Comparison of ENCODE assay signal across 25 cellular contexts in genomic region chr7:89042963-89043362, GRCh38.
"Had no signal": no experiment of that assay in that cellular context is flagged by ENCODE, and none has a peak within 500 bp of the region (broad histone marks: within the 10 kb centered on the region; RNA-seq: fewer than 3 reads in every experiment).

No MANE protein-coding gene starts in this region.

- H3K4me1 ChIP-seq: lower lobe of right lung, pancreas, right atrium auricular region, sigmoid colon, spleen, testis, tibial artery had no signal

- H3K9me3 ChIP-seq: lower lobe of right lung, neutrophil, pancreas, testis, tibial artery had no signal

- H3K27me3 ChIP-seq: neutrophil, pancreas, right atrium auricular region, sigmoid colon, spleen, testis, tibial artery had no signal

- H3K9me3 Mint-ChIP-seq: type B pancreatic cell had no signal

- H3K27ac Mint-ChIP-seq: effector memory CD8-positive, alpha-beta T cell; immature natural killer cell; natural killer cell; stimulated activated memory B cell treated with anti-CD40 and anti-IgM and Interleukin-4, amounts not matched to agents 10 μg/mL and 1 μg/mL and 100 μg/mL, for 72 hours; type B pancreatic cell had no signal

- H3K4me3 ChIP-seq: lower lobe of right lung, pancreas, right atrium auricular region, sigmoid colon, skin epidermis, spleen, testis, tibial artery had no signal

- H3K4me1 Mint-ChIP-seq: immature natural killer cell; natural killer cell; neural crest cell; stimulated activated memory B cell treated with anti-CD40 and anti-IgM and Interleukin-4, amounts not matched to agents 10 μg/mL and 1 μg/mL and 100 μg/mL, for 72 hours had no signal

- DNase-seq: cortex of kidney; effector memory CD8-positive, alpha-beta T cell; erythroblast; hypothalamus; immature natural killer cell; islet precursor cell; kidney glomerular epithelial cell; left colon; left ventricle myocardium superior; lower lobe of right lung; natural killer cell; pancreas; sigmoid colon; spleen; stimulated activated CD4-positive, alpha-beta T cell treated with anti-CD3 and anti-CD28 coated beads, Interleukin-4, amount 100 ng/mL, for 4 hours; stimulated activated naive CD8-positive, alpha-beta T cell treated with anti-CD3 and anti-CD28 coated beads, Interleukin-15, Interleukin-2, amounts not matched to agents 100 U/mL and 50 U/mL, for 24 hours; substantia nigra; testis; tibial artery had no signal

- H3K36me3 ChIP-seq: lower lobe of right lung, neutrophil, pancreas, right atrium auricular region, sigmoid colon, spleen, tibial artery had no signal

- ATAC-seq: effector memory CD8-positive, alpha-beta T cell; left colon; left ventricle myocardium superior; lower lobe of right lung; natural killer cell; pancreas; stimulated activated memory B cell treated with anti-CD40 and anti-IgM and Interleukin-4, amounts not matched to agents 10 μg/mL and 1 μg/mL and 100 μg/mL, for 72 hours; stimulated activated naive CD8-positive, alpha-beta T cell treated with anti-CD3 and anti-CD28 coated beads, Interleukin-15, Interleukin-2, amounts not matched to agents 100 U/mL and 50 U/mL, for 24 hours had no signal

- H3K27ac ChIP-seq: lower lobe of right lung, neutrophil, pancreas, right atrium auricular region, sigmoid colon, skin epidermis, spleen, testis, tibial artery had no signal

- H3K36me3 Mint-ChIP-seq: immature natural killer cell; natural killer cell; stimulated activated memory B cell treated with anti-CD40 and anti-IgM and Interleukin-4, amounts not matched to agents 10 μg/mL and 1 μg/mL and 100 μg/mL, for 72 hours; type B pancreatic cell had no signal

- H3K4me3 Mint-ChIP-seq: effector memory CD8-positive, alpha-beta T cell; immature natural killer cell; natural killer cell; neural crest cell; stimulated activated memory B cell treated with anti-CD40 and anti-IgM and Interleukin-4, amounts not matched to agents 10 μg/mL and 1 μg/mL and 100 μg/mL, for 72 hours; type B pancreatic cell had no signal

- H3K27me3 Mint-ChIP-seq: effector memory CD8-positive, alpha-beta T cell; stimulated activated memory B cell treated with anti-CD40 and anti-IgM and Interleukin-4, amounts not matched to agents 10 μg/mL and 1 μg/mL and 100 μg/mL, for 72 hours; type B pancreatic cell had no signal
